In the genomic region with DNA sequence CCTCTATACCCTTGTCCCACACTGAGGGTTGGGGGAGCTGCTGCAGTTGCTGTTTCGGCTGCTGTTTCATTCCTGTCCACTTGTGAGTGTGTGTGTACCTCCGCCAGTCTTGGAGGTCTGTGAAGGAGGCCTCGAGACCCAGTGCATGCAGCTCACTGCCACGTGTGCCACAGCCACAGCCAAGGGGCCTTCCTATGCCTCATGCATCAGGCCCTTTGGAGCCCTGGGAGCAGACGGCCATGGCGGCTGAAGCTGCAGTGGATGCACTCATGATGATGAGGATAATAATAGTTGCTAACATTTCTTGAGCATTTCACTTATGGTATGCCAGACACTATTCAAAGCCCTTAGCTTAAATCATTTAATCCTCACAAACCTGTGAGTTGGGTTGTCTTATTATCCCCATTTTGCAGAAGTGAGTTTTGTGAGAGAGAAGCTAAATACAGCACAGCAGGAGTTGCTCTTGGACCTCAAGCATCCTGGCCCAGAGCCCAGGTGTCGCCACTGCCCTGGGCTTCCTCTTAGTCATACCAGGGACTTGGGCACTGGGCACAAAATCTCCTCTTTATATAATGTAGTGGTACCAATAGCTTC, we compare ENCODE assay signal across 8 cellular contexts.
DNase-seq lines count a peak whose midpoint lies in the region; ATAC-seq lines count a peak whose summit lies in the region.

No MANE protein-coding gene starts in this region.

- no peak for ATAC-seq in HG03469 (IDR thresholded peaks at IDR 0.05; ENCODE audit: unreplicated experiment)

- H3K4me3 ChIP-seq in skeletal muscle tissue (ENCODE audit: low read length in 3 of 3), result no peak overlapping the region

- H3K27ac ChIP-seq in skeletal muscle tissue (ENCODE audit: low read depth, low read length), result peak overlapping the region; percentile 92

- no peaks in the 10 kb centered on the region for H3K36me3 ChIP-seq in skeletal muscle tissue (ENCODE audit: control insufficient read depth in 3 of 3, insufficient read depth in 3 of 3, low read length in 3 of 3)

- H3K9me3 ChIP-seq in skeletal muscle tissue (ENCODE audit: control insufficient read depth in 3 of 3, low read length in 3 of 3), result no peaks in the 10 kb centered on the region

- H3K9ac ChIP-seq in skeletal muscle tissue (ENCODE audit: low read depth in 1 of 3, low read length in 3 of 3), result peak overlapping the region in 2 of 3 donors; percentile 15 to 27

- peak; percentile 56 for DNase-seq in stimulated activated CD4-positive, alpha-beta T cell treated with anti-CD3 and anti-CD28 coated beads, Interleukin-15, amount 100 ng/mL, for 24 hours
- DNase-seq in stimulated activated CD4-positive, alpha-beta T cell treated with anti-CD3 and anti-CD28 coated beads, Interleukin-4, amount 100 ng/mL, for 4 hours, result no peak
- peak; percentile 15 to 17 for DNase-seq in activated CD4-positive, alpha-beta T cell treated with anti-CD3 and anti-CD28 coated beads, Interleukin-2, amount 50 U/mL, for 4 hours
- DNase-seq in head of caudate nucleus, result peak in 22 of 42 donors; percentile 28 to 81 (median 48)
- no peak for DNase-seq in middle frontal gyrus (ENCODE audit: extremely low spot score, low spot score)
- no peak for DNase-seq in T-helper 9 cell

- H3K4me1 ChIP-seq in skeletal muscle tissue (ENCODE audit: control insufficient read depth in 3 of 3, insufficient read depth in 3 of 3, low read length in 3 of 3), result peaks cover 19 to 32% (median 21%) of the 10 kb centered on the region in 3 donors

- intact Hi-C loops in head of caudate nucleus (cut with DNase I), result no loop called here

- no peaks in the 10 kb centered on the region for H3K27me3 ChIP-seq in skeletal muscle tissue (ENCODE audit: control insufficient read depth in 3 of 3, insufficient read depth in 3 of 3, low read length in 3 of 3)

Comparison
In these comparisons a context has a peak if more than half of its experiments do, and no peak if none do; other contexts are left out.
1. DNase-seq: peak in stimulated activated CD4-positive, alpha-beta T cell treated with anti-CD3 and anti-CD28 coated beads, Interleukin-15, amount 100 ng/mL, for 24 hours (single experiment), activated CD4-positive, alpha-beta T cell treated with anti-CD3 and anti-CD28 coated beads, Interleukin-2, amount 50 U/mL, for 4 hours (2 of 2) and head of caudate nucleus (22 of 42); none in stimulated activated CD4-positive, alpha-beta T cell treated with anti-CD3 and anti-CD28 coated beads, Interleukin-4, amount 100 ng/mL, for 4 hours (0 of 2), middle frontal gyrus (single experiment) and T-helper 9 cell (single experiment).